Comparison of ENCODE assay signal across 28 cellular contexts in genomic region chr22:31620756-31621480, GRCh38. TPM values are rescaled to one million over a fixed set of nuclear protein-coding genes. Genes with fewer than 3 reads are reported as not detected.
DNase-seq lines count a peak whose midpoint lies in the region; ATAC-seq lines count a peak whose summit lies in the region.
"Had no signal": no experiment of that assay in that cellular context is flagged by ENCODE, and none has a peak within 500 bp of the region (broad histone marks: within the 10 kb centered on the region; RNA-seq: fewer than 3 reads in every experiment).

No MANE protein-coding gene starts in this region.

- H3K9ac ChIP-seq in BLaER1 = no peak overlapping the region

- peak overlapping the region; percentile 65 for H3K27ac Mint-ChIP-seq in activated CD4-positive, alpha-beta T cell treated with anti-CD3 and anti-CD28 coated beads for 36 hours
- H3K27ac Mint-ChIP-seq in activated naive CD8-positive, alpha-beta T cell = peak overlapping the region; percentile 6
- H3K27ac Mint-ChIP-seq in naive thymus-derived CD8-positive, alpha-beta T cell = peak overlapping the region in 6 of 10 donors; percentile 52 to 93 (median 64)
- H3K27ac Mint-ChIP-seq: CD4-positive, alpha-beta T cell had no signal

- CTCF ChIA-PET in activated CD4-positive, alpha-beta T cell treated with anti-CD3 and anti-CD28 coated beads for 36 hours (lab: Charles Lee) = interaction anchor here (0.7 to 1.4 kb wide), 3 partner anchors 9 to 92 kb away, joined by 3 to 4 read pairs (median 3); no protein-coding TSS in a partner anchor

- no peak for ATAC-seq in activated CD4-positive, alpha-beta T cell treated with anti-CD3 and anti-CD28 coated beads for 36 hours
- no peak for ATAC-seq in naive thymus-derived CD8-positive, alpha-beta T cell
- ATAC-seq in GM19463 (IDR thresholded peaks at IDR 0.05; ENCODE audit: unreplicated experiment) = no peak
- ATAC-seq: activated CD4-positive, CD25-positive, alpha-beta regulatory T cell treated with anti-CD3 and anti-CD28 coated beads, Interleukin-2, amount 50 U/mL, for 24 hours; activated T-helper 17 cell treated with anti-CD3 and anti-CD28 coated beads, Interleukin-2, amount 50 U/mL, for 72 hours; right cardiac atrium had no signal

- H3K4me1 ChIP-seq in BLaER1 (peaks cover 44% of the 10 kb centered on the region), SJCRH30 (peaks cover 14% of the 10 kb centered on the region)

- H3K4me2 ChIP-seq in BLaER1 = no peak overlapping the region

- no peaks in the 10 kb centered on the region for H3K27me3 Mint-ChIP-seq in activated CD4-positive, alpha-beta T cell treated with anti-CD3 and anti-CD28 coated beads for 36 hours
- no peaks in the 10 kb centered on the region for H3K27me3 Mint-ChIP-seq in activated naive CD8-positive, alpha-beta T cell
- H3K27me3 Mint-ChIP-seq in naive thymus-derived CD8-positive, alpha-beta T cell = no peaks in the 10 kb centered on the region
- H3K27me3 Mint-ChIP-seq: activated T-helper 17 cell treated with anti-CD3 and anti-CD28 coated beads, Interleukin-2, amount 50 U/mL, for 72 hours; CD4-positive, alpha-beta T cell had no signal

- H3K4me3 ChIP-seq in BLaER1 (no peak overlapping the region), SJCRH30 (no peak overlapping the region)
- H3K4me3 ChIP-seq: left ventricle myocardium inferior, Peyer's patch, upper lobe of left lung had no signal

- H3K27ac ChIP-seq in BLaER1 (0 out of 2 replicates have a peak overlapping the region, but pooled peaks have one; percentile 4), SJCRH30 (no peak overlapping the region)
- H3K27ac ChIP-seq: left ventricle myocardium inferior, neutrophil, Peyer's patch, upper lobe of left lung had no signal

- POLR2A ChIA-PET in activated CD4-positive, alpha-beta T cell treated with anti-CD3 and anti-CD28 coated beads for 36 hours (lab: Charles Lee) = interaction anchor here (1.4 kb wide), 1 partner anchor 9 kb away, joined by 8 read pairs; no protein-coding TSS in a partner anchor
- POLR2A ChIA-PET in naive thymus-derived CD8-positive, alpha-beta T cell (lab: Charles Lee) = interaction anchor here (1.4 to 4.5 kb wide), 2 partner anchors 10 to 46 kb away, joined by 3 to 24 read pairs; no protein-coding TSS in a partner anchor

- peaks cover 89% of the 10 kb centered on the region for H4K20me1 ChIP-seq in BLaER1

- H3K4me1 Mint-ChIP-seq in activated CD4-positive, alpha-beta T cell treated with anti-CD3 and anti-CD28 coated beads for 36 hours = peaks cover 12% of the 10 kb centered on the region
- H3K4me1 Mint-ChIP-seq in activated naive CD8-positive, alpha-beta T cell (ENCODE audit: low read depth) = peaks cover 18% of the 10 kb centered on the region
- H3K4me1 Mint-ChIP-seq in naive thymus-derived CD8-positive, alpha-beta T cell = peaks cover 9 to 29% (median 18%) of the 10 kb centered on the region in 4 donors

- intact Hi-C loops in activated CD4-positive, alpha-beta T cell treated with anti-CD3 and anti-CD28 coated beads for 36 hours (cut with DNase I, micrococcal nuclease) = no loop called here

- H3K4me3 Mint-ChIP-seq in activated CD4-positive, alpha-beta T cell treated with anti-CD3 and anti-CD28 coated beads for 36 hours = no peak overlapping the region
- H3K4me3 Mint-ChIP-seq in activated naive CD8-positive, alpha-beta T cell = no peak overlapping the region
- H3K4me3 Mint-ChIP-seq in naive thymus-derived CD8-positive, alpha-beta T cell = peak overlapping the region in 2 of 10 donors; percentile 10 to 24
- H3K4me3 Mint-ChIP-seq: activated T-helper 17 cell treated with anti-CD3 and anti-CD28 coated beads, Interleukin-2, amount 50 U/mL, for 72 hours; CD4-positive, alpha-beta T cell; endodermal cell had no signal

- no peaks in the 10 kb centered on the region for H3K27me3 ChIP-seq in BLaER1
- no peaks in the 10 kb centered on the region for H3K27me3 ChIP-seq in SJCRH30
- H3K27me3 ChIP-seq: neutrophil, Peyer's patch, upper lobe of left lung had no signal

- H3K9me3 Mint-ChIP-seq in activated CD4-positive, alpha-beta T cell treated with anti-CD3 and anti-CD28 coated beads for 36 hours (ENCODE audit: low read depth) = no peaks in the 10 kb centered on the region
- no peaks in the 10 kb centered on the region for H3K9me3 Mint-ChIP-seq in activated naive CD8-positive, alpha-beta T cell (ENCODE audit: low read depth)
- H3K9me3 Mint-ChIP-seq in naive thymus-derived CD8-positive, alpha-beta T cell = no peaks in the 10 kb centered on the region
- H3K9me3 Mint-ChIP-seq: activated T-helper 17 cell treated with anti-CD3 and anti-CD28 coated beads, Interleukin-2, amount 50 U/mL, for 72 hours; CD4-positive, alpha-beta T cell; endodermal cell had no signal

- H3K36me3 ChIP-seq in BLaER1 (peaks cover 93% of the 10 kb centered on the region), SJCRH30 (0 out of 2 replicates have a peak, but pooled peaks cover 2% of the 10 kb centered on the region)

- DNase-seq in activated CD4-positive, alpha-beta T cell treated with anti-CD3 and anti-CD28 coated beads for 36 hours = peak; percentile 14
- DNase-seq in activated CD4-positive, alpha-beta T cell treated with anti-CD3 and anti-CD28 coated beads for 48 hours = no peak
- DNase-seq in naive thymus-derived CD8-positive, alpha-beta T cell = no peak
- DNase-seq in SJCRH30 (no peak), NCI-H146 treated with DMSO at 0.1 percent for 48 hours (lab: John Stamatoyannopoulos, UW; ENCODE audit: unreplicated experiment) (no peak)
- DNase-seq: CD4-positive, alpha-beta T cell; central memory CD4-positive, alpha-beta T cell; endodermal cell; glutamatergic neuron; islet precursor cell; KG1; left ventricle myocardium inferior; mesendoderm; NCI-H1092 treated with DMSO at 0.1 percent for 48 hours; NCI-H187; NCI-H446 treated with DMSO at 0.1 percent for 48 hours; NCI-H774; SHP77 treated with DMSO at 0.1 percent for 48 hours; stimulated activated CD4-positive, alpha-beta T cell treated with anti-CD3 and anti-CD28 coated beads, Interleukin-2, amount 100 ng/mL, for 24 hours; upper lobe of left lung had no signal

- H3K36me3 Mint-ChIP-seq in activated CD4-positive, alpha-beta T cell treated with anti-CD3 and anti-CD28 coated beads for 36 hours (ENCODE audit: low read depth) = peaks cover 31% of the 10 kb centered on the region
- H3K36me3 Mint-ChIP-seq in activated naive CD8-positive, alpha-beta T cell = no peaks in the 10 kb centered on the region
- H3K36me3 Mint-ChIP-seq in naive thymus-derived CD8-positive, alpha-beta T cell = peaks cover 0 to 27% (median 0%) of the 10 kb centered on the region in 3 donors

- no peaks in the 10 kb centered on the region for H3K9me3 ChIP-seq in BLaER1
- H3K9me3 ChIP-seq in SJCRH30 (replicated peaks) = no peaks in the 10 kb centered on the region
- H3K9me3 ChIP-seq: left ventricle myocardium inferior, neutrophil, Peyer's patch, upper lobe of left lung had no signal

RNA-seq across cellular contexts. Expression of gene PISD, which starts 41.1 kb away (rescaled TPM):
- total RNA-seq in activated CD4-positive, alpha-beta T cell treated with anti-CD3 and anti-CD28 coated beads for 36 hours = 10 to 100 TPM; 30.3 to 37.9 TPM
- 10 to 100 TPM; 35.2 to 36.6 TPM for total RNA-seq in naive thymus-derived CD8-positive, alpha-beta T cell
- polyA plus RNA-seq in naive thymus-derived CD8-positive, alpha-beta T cell = 10 to 100 TPM; 12.7 to 21.0 (median 17.7) TPM
- total RNA-seq in SJCRH30 (2014; rRNA removed; shearing (Covaris generic)) = 18.6 and 20.1 TPM in 2 replicates

Comparison
In these comparisons a context has a peak if more than half of its experiments do, and no peak if none do; other contexts are left out.
1. H3K27ac Mint-ChIP-seq: peak in every context shown above with its lines; median percentile 65 in activated CD4-positive, alpha-beta T cell treated with anti-CD3 and anti-CD28 coated beads for 36 hours; 64 in naive thymus-derived CD8-positive, alpha-beta T cell; 6 in activated naive CD8-positive, alpha-beta T cell.